In the genomic region with DNA sequence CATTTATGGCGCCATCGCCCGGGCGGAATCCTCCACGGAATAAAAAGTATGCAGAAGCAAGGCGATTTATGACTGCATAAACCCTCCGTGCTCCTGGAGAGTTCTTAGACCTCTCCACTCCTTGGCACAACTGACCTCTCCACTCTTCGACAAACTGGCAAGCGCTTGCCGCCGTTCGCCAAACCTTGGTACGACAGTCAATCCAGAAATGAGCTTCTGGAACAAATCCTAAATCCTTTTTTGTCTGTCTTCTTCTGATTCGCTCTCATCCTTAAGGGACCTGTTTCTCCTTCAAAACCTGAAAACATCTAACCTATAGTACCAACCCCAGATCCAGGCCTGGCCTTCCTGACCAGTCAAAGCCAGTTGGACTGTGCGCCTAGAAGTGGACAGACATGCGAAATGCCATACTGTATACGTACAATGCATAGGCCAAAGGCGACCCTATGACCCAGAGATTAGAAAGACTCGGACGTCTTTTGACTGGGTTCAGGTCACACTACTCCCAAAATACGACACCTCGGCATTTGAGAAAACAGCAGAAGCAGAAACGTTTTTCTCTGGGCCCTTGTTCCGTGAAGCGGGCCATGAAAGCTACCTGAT, we compare ENCODE assay signal across 8 cellular contexts. TPM values are rescaled to one million over a fixed set of nuclear protein-coding genes. Genes with fewer than 3 reads are reported as not detected.
DNase-seq lines count a peak whose midpoint lies in the region; ATAC-seq lines count a peak whose summit lies in the region.

No MANE protein-coding gene starts in this region.

- H3K9me3 ChIP-seq in CD8-positive, alpha-beta memory T cell (ENCODE audit: low read length): no peaks in the 10 kb centered on the region
- H3K9me3 ChIP-seq in MG63: no peaks in the 10 kb centered on the region
- no peaks in the 10 kb centered on the region for H3K9me3 ChIP-seq in duodenal mucosa (ENCODE audit: control insufficient read depth in 1 of 2, low read length in 2 of 2)
- peaks cover 3% of the 10 kb centered on the region for H3K9me3 ChIP-seq in neuron (ENCODE audit: low read length)

- H3K4me3 Mint-ChIP-seq in CD8-positive, alpha-beta memory T cell: peak overlapping the region; percentile 91 to 96 (median 93)

- H3K4me1 ChIP-seq in CD8-positive, alpha-beta memory T cell (ENCODE audit: insufficient read depth, low read length): peaks cover 24% of the 10 kb centered on the region
- peaks cover 7 to 12% of the 10 kb centered on the region in 2 donors for H3K4me1 ChIP-seq in duodenal mucosa (ENCODE audit: control insufficient read depth in 1 of 2, insufficient read depth in 2 of 2, low read length in 2 of 2)
- peaks cover 7% of the 10 kb centered on the region for H3K4me1 ChIP-seq in neuron (ENCODE audit: insufficient read depth, low read length)

- H3K9me3 Mint-ChIP-seq in CD8-positive, alpha-beta memory T cell: peaks cover 9 to 19% (median 17%) of the 10 kb centered on the region in 5 donors

- DNase-seq in CD8-positive, alpha-beta memory T cell: no peak
- DNase-seq in MG63 (no peak), retina (no peak), NCI-H1694 (lab: John Stamatoyannopoulos, UW) (no peak)

- H3K4me1 Mint-ChIP-seq in CD8-positive, alpha-beta memory T cell: peaks cover 37 to 52% (median 42%) of the 10 kb centered on the region in 3 donors

- peak overlapping the region; percentile 75 for H3K4me3 ChIP-seq in CD8-positive, alpha-beta memory T cell (ENCODE audit: low read length)
- peak overlapping the region; percentile 61 for H3K4me3 ChIP-seq in MG63
- H3K4me3 ChIP-seq in duodenal mucosa (ENCODE audit: low read depth in 1 of 2, low read length in 2 of 2): peak overlapping the region; percentile 82 to 86
- peak overlapping the region; percentile 84 for H3K4me3 ChIP-seq in neuron (ENCODE audit: low read length)

- H2AFZ ChIP-seq in neuron (ENCODE audit: low read depth, low read length): peak overlapping the region; percentile 93

- POLR2A ChIA-PET in CD8-positive, alpha-beta memory T cell (lab: Charles Lee): interaction anchor here (2.5 to 3.3 kb wide), 2 partner anchors 27 to 32 kb away, joined by 9 to 31 read pairs; no protein-coding TSS in a partner anchor

- H3K27ac ChIP-seq in CD8-positive, alpha-beta memory T cell (ENCODE audit: low read depth, low read length): peak overlapping the region; percentile 78
- H3K27ac ChIP-seq in duodenal mucosa (ENCODE audit: low read depth, low read length): no peak overlapping the region

- no peaks in the 10 kb centered on the region for H3K36me3 ChIP-seq in CD8-positive, alpha-beta memory T cell (ENCODE audit: insufficient read depth, low read length)
- H3K36me3 ChIP-seq in MG63 (no peaks in the 10 kb centered on the region), duodenal mucosa (ENCODE audit: control insufficient read depth in 1 of 2, insufficient read depth in 2 of 2, low read length in 2 of 2) (no peaks in the 10 kb centered on the region), neuron (ENCODE audit: insufficient read depth, low read length) (no peaks in the 10 kb centered on the region)

- CTCF ChIA-PET in CD8-positive, alpha-beta memory T cell (lab: Charles Lee): interaction anchor here (1.1 to 8.3 kb wide), 6 partner anchors 21 to 76 kb away, joined by 3 to 73 read pairs (median 12); a partner anchor contains a TSS

- peaks cover 0 to 17% (median 3%) of the 10 kb centered on the region in 3 donors for H3K36me3 Mint-ChIP-seq in CD8-positive, alpha-beta memory T cell

- ATAC-seq in HG03280 (IDR thresholded peaks at IDR 0.05; ENCODE audit: unreplicated experiment) (no peak), HG03175 (IDR thresholded peaks at IDR 0.05; ENCODE audit: unreplicated experiment) (no peak)

- peak overlapping the region; percentile 18 to 71 for H3K9ac ChIP-seq in duodenal mucosa (ENCODE audit: low read depth in 1 of 2, low read length in 2 of 2)

- H3K27me3 ChIP-seq in CD8-positive, alpha-beta memory T cell (ENCODE audit: insufficient read depth, low read length, poor library complexity, severe bottlenecking): no peaks in the 10 kb centered on the region
- H3K27me3 ChIP-seq in MG63: no peaks in the 10 kb centered on the region
- no peaks in the 10 kb centered on the region for H3K27me3 ChIP-seq in duodenal mucosa (ENCODE audit: control insufficient read depth in 1 of 2, insufficient read depth in 2 of 2, low read length in 2 of 2)
- no peaks in the 10 kb centered on the region for H3K27me3 ChIP-seq in neuron (ENCODE audit: insufficient read depth, low read length)

- peaks cover 2 to 14% of the 10 kb centered on the region in 2 donors for H3K27me3 Mint-ChIP-seq in CD8-positive, alpha-beta memory T cell

- peak overlapping the region in 6 of 8 donors; percentile 75 to 96 (median 92) for H3K27ac Mint-ChIP-seq in CD8-positive, alpha-beta memory T cell

RNA-seq across cellular contexts. Expression of a gene that starts 59.4 kb away (rescaled TPM):
- 10 to 100 TPM; 67.7 to 69.2 TPM for total RNA-seq in CD8-positive, alpha-beta memory T cell
- 61.6 TPM for polyA plus RNA-seq in CD8-positive, alpha-beta memory T cell
- 46.5 and 56.2 TPM in 2 replicates for total RNA-seq in MG63 (2014; rRNA removed; shearing (Covaris generic); ENCODE audit: low replicate concordance)
